Comparison of ENCODE assay signal across 31 cellular contexts in the genomic region with DNA sequence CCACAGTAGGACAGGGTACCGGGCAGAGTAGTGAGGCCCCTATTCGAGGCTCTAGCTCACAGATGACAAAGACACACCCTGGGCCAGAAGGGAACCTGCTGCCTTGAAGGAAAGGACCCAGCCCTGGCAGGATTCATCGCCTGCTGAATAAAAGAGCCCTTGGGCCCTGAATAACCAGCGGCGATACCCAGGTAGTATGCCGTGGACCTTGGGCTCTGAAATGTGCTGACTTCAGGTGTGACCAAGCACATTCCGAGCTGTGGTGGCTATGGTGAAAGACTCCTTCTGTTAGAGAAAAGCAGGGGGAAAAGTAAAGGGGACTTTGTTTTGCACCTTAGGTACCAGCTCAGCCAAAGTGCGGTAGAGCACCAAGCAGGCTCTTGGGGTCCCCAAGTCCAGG.
"Had no signal": no experiment of that assay in that cellular context is flagged by ENCODE, and none has a peak within 500 bp of the region (broad histone marks: within the 10 kb centered on the region; RNA-seq: fewer than 3 reads in every experiment).

No MANE protein-coding gene starts in this region.

- ATAC-seq: activated CD4-positive, CD25-positive, alpha-beta regulatory T cell treated with anti-CD3 and anti-CD28 coated beads, Interleukin-2, amount 50 U/mL, for 24 hours; activated CD8-positive, alpha-beta T cell treated with anti-CD3 and anti-CD28 coated beads for 36 hours; activated T-cell treated with anti-CD3 and anti-CD28 coated beads, Interleukin-2, amount 50 U/mL, for 4 hours; activated T-helper 17 cell treated with anti-CD3 and anti-CD28 coated beads, Interleukin-2, amount 50 U/mL, for 72 hours; T-helper 17 cell had no signal

- H3K4me3 Mint-ChIP-seq: activated B cell treated with CpG ODN at 0.5 μM for 24 hours; activated CD8-positive, alpha-beta T cell treated with anti-CD3 and anti-CD28 coated beads for 36 hours; activated naive CD8-positive, alpha-beta T cell; activated T-cell treated with anti-CD3 and anti-CD28 coated beads, Interleukin-2, amount 50 U/mL, for 4 hours; activated T-helper 17 cell treated with anti-CD3 and anti-CD28 coated beads, Interleukin-2, amount 50 U/mL, for 72 hours; central memory CD8-positive, alpha-beta T cell; dendritic cell treated with granulocyte-macrophage colony-stimulating factor and Interleukin-4, amounts not matched to agents 40 ng/mL and 50 ng/mL, for 4 days; endodermal cell; T-helper 17 cell; T-helper 2 cell treated with Interferon-gamma antibody and Interleukin-4, amounts not matched to agents 5 μg/mL and 100 μg/mL, for 36 hours had no signal

- H3K4me3 ChIP-seq: coronary artery, dorsolateral prefrontal cortex had no signal

- H3K36me3 ChIP-seq: brain microvascular endothelial cell had no signal

- DNase-seq: activated B cell treated with CpG ODN at 0.5 μM for 24 hours; activated CD4-positive, alpha-beta T cell treated with anti-CD3 and anti-CD28 coated beads for 48 hours; activated CD4-positive, alpha-beta T cell treated with anti-CD3 and anti-CD28 coated beads, Interleukin-2, amount 50 U/mL, for 1 hour; activated CD4-positive, alpha-beta T cell treated with anti-CD3 and anti-CD28 coated beads, Interleukin-2, amount 50 U/mL, for 48 hours; activated CD8-positive, alpha-beta memory T cell treated with anti-CD3 and anti-CD28 coated beads for 24 hours; activated CD8-positive, alpha-beta T cell treated with anti-CD3 and anti-CD28 coated beads for 36 hours; activated effector memory CD4-positive, alpha-beta T cell treated with Interleukin-2 at 50 U/mL for 16 hours; activated gamma-delta T cell treated with Interleukin-2 at 50 U/mL for 16 hours; activated naive CD4-positive, alpha-beta T cell treated with anti-CD3 and anti-CD28 coated beads, Interleukin-2, amount 50 U/mL, for 16 hours; activated naive CD4-positive, alpha-beta T cell treated with Interleukin-2 at 50 U/mL for 16 hours; activated T-cell treated with anti-CD3 and anti-CD28 coated beads, Interleukin-2, amount 50 U/mL, for 4 hours; amniotic stem cell; anterior cingulate cortex; brain microvascular endothelial cell; dorsolateral prefrontal cortex; effector memory CD4-positive, alpha-beta T cell; endodermal cell; T-helper 1 cell; T-helper 17 cell; T1000; WERI-Rb-1 had no signal

- H3K27me3 ChIP-seq: brain microvascular endothelial cell had no signal

- H3K9me3 Mint-ChIP-seq: activated B cell treated with CpG ODN at 0.5 μM for 24 hours; activated CD8-positive, alpha-beta T cell treated with anti-CD3 and anti-CD28 coated beads for 36 hours; activated T-cell treated with anti-CD3 and anti-CD28 coated beads, Interleukin-2, amount 50 U/mL, for 4 hours; activated T-helper 17 cell treated with anti-CD3 and anti-CD28 coated beads, Interleukin-2, amount 50 U/mL, for 72 hours; central memory CD8-positive, alpha-beta T cell; dendritic cell treated with granulocyte-macrophage colony-stimulating factor and Interleukin-4, amounts not matched to agents 40 ng/mL and 50 ng/mL, for 4 days; T-helper 2 cell treated with Interferon-gamma antibody and Interleukin-4, amounts not matched to agents 5 μg/mL and 100 μg/mL, for 36 hours had no signal

- H3K27me3 Mint-ChIP-seq: activated B cell treated with CpG ODN at 0.5 μM for 24 hours; activated CD8-positive, alpha-beta T cell treated with anti-CD3 and anti-CD28 coated beads for 36 hours; activated naive CD8-positive, alpha-beta T cell; activated T-helper 17 cell treated with anti-CD3 and anti-CD28 coated beads, Interleukin-2, amount 50 U/mL, for 72 hours; central memory CD8-positive, alpha-beta T cell; dendritic cell treated with granulocyte-macrophage colony-stimulating factor and Interleukin-4, amounts not matched to agents 40 ng/mL and 50 ng/mL, for 4 days; T-helper 17 cell had no signal

- H3K27ac ChIP-seq: brain microvascular endothelial cell, coronary artery, dorsolateral prefrontal cortex, WERI-Rb-1 had no signal

- H3K27ac Mint-ChIP-seq: activated B cell treated with CpG ODN at 0.5 μM for 24 hours; activated CD8-positive, alpha-beta T cell treated with anti-CD3 and anti-CD28 coated beads for 36 hours; activated T-helper 17 cell treated with anti-CD3 and anti-CD28 coated beads, Interleukin-2, amount 50 U/mL, for 72 hours; dendritic cell treated with granulocyte-macrophage colony-stimulating factor and Interleukin-4, amounts not matched to agents 40 ng/mL and 50 ng/mL, for 4 days; endodermal cell; T-helper 2 cell treated with Interferon-gamma antibody and Interleukin-4, amounts not matched to agents 5 μg/mL and 100 μg/mL, for 36 hours had no signal

- FAIRE-seq: astrocyte, bronchial epithelial cell, frontal cortex had no signal
